In the genomic region with DNA sequence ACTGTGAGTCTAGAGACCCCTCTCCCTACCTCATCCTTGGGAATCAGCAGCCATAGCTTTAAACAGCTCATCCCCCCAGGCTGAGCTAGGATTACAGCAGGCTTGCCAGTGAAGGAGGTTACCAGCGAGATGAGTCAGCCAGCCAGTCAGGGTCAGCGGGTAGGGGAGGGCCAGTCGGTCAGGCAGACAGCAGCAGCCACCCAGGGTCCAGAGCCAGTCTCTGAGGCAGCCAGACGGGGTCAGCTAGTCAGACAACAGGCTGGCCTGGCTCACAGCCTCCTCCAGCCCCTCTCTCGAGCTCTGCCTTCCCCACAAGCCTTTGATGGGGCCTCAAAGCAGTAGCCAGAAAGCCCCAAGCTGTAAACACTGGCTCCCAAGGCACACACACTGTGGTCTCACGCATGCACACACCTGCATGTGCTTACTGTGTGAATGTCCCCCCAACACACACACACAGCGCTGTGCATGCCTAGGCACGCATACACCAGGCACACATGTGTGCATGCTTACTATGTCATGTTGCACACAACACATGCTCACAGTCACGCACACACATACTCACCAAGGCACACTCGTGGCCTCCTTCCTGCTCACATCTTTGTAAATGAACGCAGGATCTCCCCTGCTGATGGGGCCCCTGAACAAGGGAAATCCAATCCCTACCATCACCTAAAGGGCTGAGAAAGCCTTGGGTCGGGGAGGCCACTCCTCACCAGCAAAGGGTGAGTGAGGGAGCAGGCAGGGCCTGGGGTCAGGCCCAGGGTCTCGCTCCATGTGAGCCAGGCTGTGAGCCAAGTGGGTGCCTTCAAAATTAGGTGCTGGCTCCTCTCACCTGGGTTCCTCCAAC, we compare ENCODE assay signal across 1 cellular context.
TF ChIP-seq lines count a peak whose summit lies in the region.

No MANE protein-coding gene starts in this region.

TF ChIP-seq in HepG2, 621 proteins besides CTCF, POLR2A, EP300 and RAD21 (continued from another document and continues in another):
- TF ChIP-seq, protein P1, sequence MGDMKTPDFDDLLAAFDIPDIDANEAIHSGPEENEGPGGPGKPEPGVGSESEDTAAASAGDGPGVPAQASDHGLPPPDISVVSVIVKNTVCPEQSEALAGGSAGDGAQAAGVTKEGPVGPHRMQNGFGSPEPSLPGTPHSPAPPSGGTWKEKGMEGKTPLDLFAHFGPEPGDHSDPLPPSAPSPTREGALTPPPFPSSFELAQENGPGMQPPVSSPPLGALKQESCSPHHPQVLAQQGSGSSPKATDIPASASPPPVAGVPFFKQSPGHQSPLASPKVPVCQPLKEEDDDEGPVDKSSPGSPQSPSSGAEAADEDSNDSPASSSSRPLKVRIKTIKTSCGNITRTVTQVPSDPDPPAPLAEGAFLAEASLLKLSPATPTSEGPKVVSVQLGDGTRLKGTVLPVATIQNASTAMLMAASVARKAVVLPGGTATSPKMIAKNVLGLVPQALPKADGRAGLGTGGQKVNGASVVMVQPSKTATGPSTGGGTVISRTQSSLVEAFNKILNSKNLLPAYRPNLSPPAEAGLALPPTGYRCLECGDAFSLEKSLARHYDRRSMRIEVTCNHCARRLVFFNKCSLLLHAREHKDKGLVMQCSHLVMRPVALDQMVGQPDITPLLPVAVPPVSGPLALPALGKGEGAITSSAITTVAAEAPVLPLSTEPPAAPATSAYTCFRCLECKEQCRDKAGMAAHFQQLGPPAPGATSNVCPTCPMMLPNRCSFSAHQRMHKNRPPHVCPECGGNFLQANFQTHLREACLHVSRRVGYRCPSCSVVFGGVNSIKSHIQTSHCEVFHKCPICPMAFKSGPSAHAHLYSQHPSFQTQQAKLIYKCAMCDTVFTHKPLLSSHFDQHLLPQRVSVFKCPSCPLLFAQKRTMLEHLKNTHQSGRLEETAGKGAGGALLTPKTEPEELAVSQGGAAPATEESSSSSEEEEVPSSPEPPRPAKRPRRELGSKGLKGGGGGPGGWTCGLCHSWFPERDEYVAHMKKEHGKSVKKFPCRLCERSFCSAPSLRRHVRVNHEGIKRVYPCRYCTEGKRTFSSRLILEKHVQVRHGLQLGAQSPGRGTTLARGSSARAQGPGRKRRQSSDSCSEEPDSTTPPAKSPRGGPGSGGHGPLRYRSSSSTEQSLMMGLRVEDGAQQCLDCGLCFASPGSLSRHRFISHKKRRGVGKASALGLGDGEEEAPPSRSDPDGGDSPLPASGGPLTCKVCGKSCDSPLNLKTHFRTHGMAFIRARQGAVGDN (CRISPR knock-in tag; IDR thresholded peaks at IDR 0.05): peak; percentile 76
- TF ChIP-seq ERF (CRISPR knock-in tag; IDR thresholded peaks at IDR 0.05) (0 out of 2 replicates have a peak, but pooled peaks have one; percentile 39), SKI (IDR thresholded peaks at IDR 0.05; ENCODE audit: partially characterized antibody) (peak; percentile 92), YY1 (IDR thresholded peaks at IDR 0.05; ENCODE audit: insufficient read depth, insufficient replicate concordance, low read depth, low read length) (peak; percentile 40), MIER2 (CRISPR knock-in tag; IDR thresholded peaks at IDR 0.05) (peak; percentile 30; the same call in 1 of the 2 replicates), FOSL2 (CRISPR knock-in tag; IDR thresholded peaks at IDR 0.05) (peak; percentile 96), SALL1 (CRISPR knock-in tag; IDR thresholded peaks at IDR 0.05) (peak; percentile 13; the same call in 1 of the 2 replicates), ZNF121 (CRISPR knock-in tag; IDR thresholded peaks at IDR 0.05) (peak; percentile 98), ZNF292 (CRISPR knock-in tag; IDR thresholded peaks at IDR 0.05; ENCODE audit: borderline replicate concordance, low read depth) (peak; percentile 84; the same call in 1 of the 2 replicates), SAP130 (CRISPR knock-in tag; IDR thresholded peaks at IDR 0.05; ENCODE audit: low read depth) (peak; percentile 49; the same call in 1 of the 2 replicates), RARA (CRISPR knock-in tag; IDR thresholded peaks at IDR 0.05) (0 out of 2 replicates have a peak, but pooled peaks have one; percentile 34), PITX1 (CRISPR knock-in tag; IDR thresholded peaks at IDR 0.05) (0 out of 2 replicates have a peak, but pooled peaks have one; percentile 27), ZMYM3 (CRISPR knock-in tag; IDR thresholded peaks at IDR 0.05) (peak; percentile 76), NFE2 (CRISPR knock-in tag; IDR thresholded peaks at IDR 0.05) (no peak), NR2F6 (IDR thresholded peaks at IDR 0.05) (peak; percentile 17; the same call in 1 of the 2 replicates), NR2F6 (CRISPR knock-in tag; IDR thresholded peaks at IDR 0.05) (peak; percentile 69), ZSCAN22 (CRISPR knock-in tag; IDR thresholded peaks at IDR 0.05) (peak; percentile 65; the same call in 1 of the 2 replicates), EZH2 (conservative IDR thresholded peaks at IDR 0.05; ENCODE audit: low read depth, low read length) (no peak), ZNF263 (CRISPR knock-in tag; IDR thresholded peaks at IDR 0.05) (no peak), ZNF644 (CRISPR knock-in tag; IDR thresholded peaks at IDR 0.05; ENCODE audit: low read depth) (peak; percentile 46; the same call in 1 of the 2 replicates), ZFX (CRISPR knock-in tag; IDR thresholded peaks at IDR 0.05; ENCODE audit: low read depth) (peak; percentile 26), KDM2A (CRISPR knock-in tag; IDR thresholded peaks at IDR 0.05; ENCODE audit: borderline replicate concordance, low read depth) (peak; percentile 30; the same call in 1 of the 2 replicates), RXRA (CRISPR knock-in tag; IDR thresholded peaks at IDR 0.05) (peak; percentile 56; the same call in 1 of the 2 replicates), GATAD2A (CRISPR knock-in tag; IDR thresholded peaks at IDR 0.05) (peak; percentile 34; the same call in 1 of the 2 replicates), ZNF3 (CRISPR knock-in tag; IDR thresholded peaks at IDR 0.05) (peak; percentile 67), ELF3 (CRISPR knock-in tag; IDR thresholded peaks at IDR 0.05) (0 out of 2 replicates have a peak, but pooled peaks have one; percentile 15), ZNF225 (CRISPR knock-in tag; IDR thresholded peaks at IDR 0.05) (0 out of 2 replicates have a peak, but pooled peaks have one; percentile 45), TGIF2 (CRISPR knock-in tag; IDR thresholded peaks at IDR 0.05) (no peak)
- TF ChIP-seq, protein P2, sequence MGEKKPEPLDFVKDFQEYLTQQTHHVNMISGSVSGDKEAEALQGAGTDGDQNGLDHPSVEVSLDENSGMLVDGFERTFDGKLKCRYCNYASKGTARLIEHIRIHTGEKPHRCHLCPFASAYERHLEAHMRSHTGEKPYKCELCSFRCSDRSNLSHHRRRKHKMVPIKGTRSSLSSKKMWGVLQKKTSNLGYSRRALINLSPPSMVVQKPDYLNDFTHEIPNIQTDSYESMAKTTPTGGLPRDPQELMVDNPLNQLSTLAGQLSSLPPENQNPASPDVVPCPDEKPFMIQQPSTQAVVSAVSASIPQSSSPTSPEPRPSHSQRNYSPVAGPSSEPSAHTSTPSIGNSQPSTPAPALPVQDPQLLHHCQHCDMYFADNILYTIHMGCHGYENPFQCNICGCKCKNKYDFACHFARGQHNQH (CRISPR knock-in tag; IDR thresholded peaks at IDR 0.05): 0 out of 2 replicates have a peak, but pooled peaks have one; percentile 19
- TF ChIP-seq, protein P3, sequence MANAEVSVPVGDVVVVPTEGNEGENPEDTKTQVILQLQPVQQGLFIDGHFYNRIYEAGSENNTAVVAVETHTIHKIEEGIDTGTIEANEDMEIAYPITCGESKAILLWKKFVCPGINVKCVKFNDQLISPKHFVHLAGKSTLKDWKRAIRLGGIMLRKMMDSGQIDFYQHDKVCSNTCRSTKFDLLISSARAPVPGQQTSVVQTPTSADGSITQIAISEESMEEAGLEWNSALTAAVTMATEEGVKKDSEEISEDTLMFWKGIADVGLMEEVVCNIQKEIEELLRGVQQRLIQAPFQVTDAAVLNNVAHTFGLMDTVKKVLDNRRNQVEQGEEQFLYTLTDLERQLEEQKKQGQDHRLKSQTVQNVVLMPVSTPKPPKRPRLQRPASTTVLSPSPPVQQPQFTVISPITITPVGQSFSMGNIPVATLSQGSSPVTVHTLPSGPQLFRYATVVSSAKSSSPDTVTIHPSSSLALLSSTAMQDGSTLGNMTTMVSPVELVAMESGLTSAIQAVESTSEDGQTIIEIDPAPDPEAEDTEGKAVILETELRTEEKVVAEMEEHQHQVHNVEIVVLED (CRISPR knock-in tag; IDR thresholded peaks at IDR 0.05; ENCODE audit: borderline replicate concordance): no peak
- TF ChIP-seq, protein P4, sequence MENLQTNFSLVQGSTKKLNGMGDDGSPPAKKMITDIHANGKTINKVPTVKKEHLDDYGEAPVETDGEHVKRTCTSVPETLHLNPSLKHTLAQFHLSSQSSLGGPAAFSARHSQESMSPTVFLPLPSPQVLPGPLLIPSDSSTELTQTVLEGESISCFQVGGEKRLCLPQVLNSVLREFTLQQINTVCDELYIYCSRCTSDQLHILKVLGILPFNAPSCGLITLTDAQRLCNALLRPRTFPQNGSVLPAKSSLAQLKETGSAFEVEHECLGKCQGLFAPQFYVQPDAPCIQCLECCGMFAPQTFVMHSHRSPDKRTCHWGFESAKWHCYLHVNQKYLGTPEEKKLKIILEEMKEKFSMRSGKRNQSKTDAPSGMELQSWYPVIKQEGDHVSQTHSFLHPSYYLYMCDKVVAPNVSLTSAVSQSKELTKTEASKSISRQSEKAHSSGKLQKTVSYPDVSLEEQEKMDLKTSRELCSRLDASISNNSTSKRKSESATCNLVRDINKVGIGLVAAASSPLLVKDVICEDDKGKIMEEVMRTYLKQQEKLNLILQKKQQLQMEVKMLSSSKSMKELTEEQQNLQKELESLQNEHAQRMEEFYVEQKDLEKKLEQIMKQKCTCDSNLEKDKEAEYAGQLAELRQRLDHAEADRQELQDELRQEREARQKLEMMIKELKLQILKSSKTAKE (CRISPR knock-in tag; IDR thresholded peaks at IDR 0.05; ENCODE audit: borderline replicate concordance): peak; percentile 56; the same call in 1 of the 2 replicates
- TF ChIP-seq, protein P5, sequence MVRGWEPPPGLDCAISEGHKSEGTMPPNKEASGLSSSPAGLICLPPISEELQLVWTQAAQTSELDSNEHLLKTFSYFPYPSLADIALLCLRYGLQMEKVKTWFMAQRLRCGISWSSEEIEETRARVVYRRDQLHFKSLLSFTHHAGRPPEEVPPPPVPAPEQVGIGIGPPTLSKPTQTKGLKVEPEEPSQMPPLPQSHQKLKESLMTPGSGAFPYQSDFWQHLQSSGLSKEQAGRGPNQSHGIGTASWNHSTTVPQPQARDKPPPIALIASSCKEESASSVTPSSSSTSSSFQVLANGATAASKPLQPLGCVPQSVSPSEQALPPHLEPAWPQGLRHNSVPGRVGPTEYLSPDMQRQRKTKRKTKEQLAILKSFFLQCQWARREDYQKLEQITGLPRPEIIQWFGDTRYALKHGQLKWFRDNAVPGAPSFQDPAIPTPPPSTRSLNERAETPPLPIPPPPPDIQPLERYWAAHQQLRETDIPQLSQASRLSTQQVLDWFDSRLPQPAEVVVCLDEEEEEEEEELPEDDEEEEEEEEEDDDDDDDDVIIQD (CRISPR knock-in tag; IDR thresholded peaks at IDR 0.05; ENCODE audit: low read depth): 0 out of 2 replicates have a peak, but pooled peaks have one; percentile 24
- TF ChIP-seq, protein P6, sequence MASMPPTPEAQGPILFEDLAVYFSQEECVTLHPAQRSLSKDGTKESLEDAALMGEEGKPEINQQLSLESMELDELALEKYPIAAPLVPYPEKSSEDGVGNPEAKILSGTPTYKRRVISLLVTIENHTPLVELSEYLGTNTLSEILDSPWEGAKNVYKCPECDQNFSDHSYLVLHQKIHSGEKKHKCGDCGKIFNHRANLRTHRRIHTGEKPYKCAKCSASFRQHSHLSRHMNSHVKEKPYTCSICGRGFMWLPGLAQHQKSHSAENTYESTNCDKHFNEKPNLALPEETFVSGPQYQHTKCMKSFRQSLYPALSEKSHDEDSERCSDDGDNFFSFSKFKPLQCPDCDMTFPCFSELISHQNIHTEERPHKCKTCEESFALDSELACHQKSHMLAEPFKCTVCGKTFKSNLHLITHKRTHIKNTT (CRISPR knock-in tag; IDR thresholded peaks at IDR 0.05): no peak
- TF ChIP-seq, protein P7, sequence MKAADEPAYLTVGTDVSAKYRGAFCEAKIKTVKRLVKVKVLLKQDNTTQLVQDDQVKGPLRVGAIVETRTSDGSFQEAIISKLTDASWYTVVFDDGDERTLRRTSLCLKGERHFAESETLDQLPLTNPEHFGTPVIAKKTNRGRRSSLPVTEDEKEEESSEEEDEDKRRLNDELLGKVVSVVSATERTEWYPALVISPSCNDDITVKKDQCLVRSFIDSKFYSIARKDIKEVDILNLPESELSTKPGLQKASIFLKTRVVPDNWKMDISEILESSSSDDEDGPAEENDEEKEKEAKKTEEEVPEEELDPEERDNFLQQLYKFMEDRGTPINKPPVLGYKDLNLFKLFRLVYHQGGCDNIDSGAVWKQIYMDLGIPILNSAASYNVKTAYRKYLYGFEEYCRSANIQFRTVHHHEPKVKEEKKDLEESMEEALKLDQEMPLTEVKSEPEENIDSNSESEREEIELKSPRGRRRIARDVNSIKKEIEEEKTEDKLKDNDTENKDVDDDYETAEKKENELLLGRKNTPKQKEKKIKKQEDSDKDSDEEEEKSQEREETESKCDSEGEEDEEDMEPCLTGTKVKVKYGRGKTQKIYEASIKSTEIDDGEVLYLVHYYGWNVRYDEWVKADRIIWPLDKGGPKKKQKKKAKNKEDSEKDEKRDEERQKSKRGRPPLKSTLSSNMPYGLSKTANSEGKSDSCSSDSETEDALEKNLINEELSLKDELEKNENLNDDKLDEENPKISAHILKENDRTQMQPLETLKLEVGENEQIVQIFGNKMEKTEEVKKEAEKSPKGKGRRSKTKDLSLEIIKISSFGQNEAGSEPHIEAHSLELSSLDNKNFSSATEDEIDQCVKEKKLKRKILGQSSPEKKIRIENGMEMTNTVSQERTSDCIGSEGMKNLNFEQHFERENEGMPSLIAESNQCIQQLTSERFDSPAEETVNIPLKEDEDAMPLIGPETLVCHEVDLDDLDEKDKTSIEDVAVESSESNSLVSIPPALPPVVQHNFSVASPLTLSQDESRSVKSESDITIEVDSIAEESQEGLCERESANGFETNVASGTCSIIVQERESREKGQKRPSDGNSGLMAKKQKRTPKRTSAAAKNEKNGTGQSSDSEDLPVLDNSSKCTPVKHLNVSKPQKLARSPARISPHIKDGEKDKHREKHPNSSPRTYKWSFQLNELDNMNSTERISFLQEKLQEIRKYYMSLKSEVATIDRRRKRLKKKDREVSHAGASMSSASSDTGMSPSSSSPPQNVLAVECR (CRISPR knock-in tag; IDR thresholded peaks at IDR 0.05; ENCODE audit: borderline replicate concordance): 0 out of 2 replicates have a peak, but pooled peaks have one; percentile 27
- TF ChIP-seq, protein P8, sequence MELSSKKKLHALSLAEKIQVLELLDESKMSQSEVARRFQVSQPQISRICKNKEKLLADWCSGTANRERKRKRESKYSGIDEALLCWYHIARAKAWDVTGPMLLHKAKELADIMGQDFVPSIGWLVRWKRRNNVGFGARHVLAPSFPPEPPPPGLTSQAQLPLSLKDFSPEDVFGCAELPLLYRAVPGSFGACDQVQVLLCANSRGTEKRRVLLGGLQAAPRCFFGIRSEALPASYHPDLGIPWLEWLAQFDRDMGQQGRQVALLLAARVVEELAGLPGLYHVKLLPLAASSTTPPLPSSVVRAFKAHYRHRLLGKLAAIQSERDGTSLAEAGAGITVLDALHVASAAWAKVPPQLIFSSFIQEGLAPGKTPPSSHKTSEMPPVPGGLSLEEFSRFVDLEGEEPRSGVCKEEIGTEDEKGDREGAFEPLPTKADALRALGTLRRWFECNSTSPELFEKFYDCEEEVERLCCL (CRISPR knock-in tag; IDR thresholded peaks at IDR 0.05; ENCODE audit: borderline replicate concordance): no peak
